8 cellular contexts compared by ENCODE assay signal in genomic region chr12:63668028-63668799, GRCh38. TPM values are rescaled to one million over a fixed set of nuclear protein-coding genes. Genes with fewer than 3 reads are reported as not detected.
A peak's percentile ranks its signal among the peaks of the same experiment; 100 is the strongest.
DNase-seq lines count a peak whose midpoint lies in the region; TF ChIP-seq lines count a peak whose summit lies in the region.

Gene DPY19L2 (minus strand): TSS chr12:63668493. CDS start chr12:63668393, 100 bp downstream.

- H3K4me1 ChIP-seq in ectodermal cell (ENCODE audit: control insufficient read depth, insufficient read depth, low read length), result no peaks in the 10 kb centered on the region

- H3K9me3 ChIP-seq in ectodermal cell (ENCODE audit: control insufficient read depth, low read length), result no peaks in the 10 kb centered on the region

- H3K27ac ChIP-seq in ectodermal cell (ENCODE audit: insufficient read depth, low read depth, low read length, poor library complexity, severe bottlenecking), result no peak within 1 kb of the TSS

- no peak for TF ChIP-seq POLR2A in lower leg skin (IDR thresholded peaks at IDR 0.05)

- H3K4me3 ChIP-seq in ectodermal cell (ENCODE audit: insufficient read depth, low read depth, low read length) (peak within 1 kb of the TSS; percentile 78), lower leg skin (ENCODE audit: low read depth, poor library complexity, severe bottlenecking) (peak within 1 kb of the TSS; percentile 37)

- DNase-seq in DMS153 (lab: John Stamatoyannopoulos, UW) (peak; percentile 39), HCEC 1CT (peak; percentile 49), NCI-H1930 (lab: John Stamatoyannopoulos, UW) (peak; percentile 75 to 77), lower leg skin (ENCODE audit: low spot score in 2 of 2) (peak; percentile 41 to 86), GM19238 (ENCODE audit: insufficient read length, low spot score) (no peak)
- peak; percentile 15 for DNase-seq in activated CD4-positive, alpha-beta T cell treated with anti-CD3 and anti-CD28 coated beads, Interleukin-2, amount 50 U/mL, for 1 hour
- peak; percentile 48 to 53 for DNase-seq in stimulated activated CD4-positive, alpha-beta T cell treated with anti-CD3 and anti-CD28 coated beads, Interleukin-4, amount 100 ng/mL, for 4 hours

- 0% methylated on average over 56 of the region's 56 CpGs for WGBS in ectodermal cell, 2 experiments
- WGBS in lower leg skin, 2 donors, result 1% methylated on average over 43 to 45 of the region's 56 CpGs

- TF ChIP-seq CTCF in lower leg skin (IDR thresholded peaks at IDR 0.05), result no peak

- peaks cover 33% of the 10 kb centered on the region for H3K27me3 ChIP-seq in ectodermal cell (ENCODE audit: control insufficient read depth, insufficient read depth, low read length, poor library complexity, severe bottlenecking)

- intact Hi-C loops in lower leg skin (cut with DNase I; ENCODE audit: low total_unique reads), result no loop called here

- H3K36me3 ChIP-seq in ectodermal cell (ENCODE audit: control insufficient read depth, insufficient read depth, low read length), result no peaks in the 10 kb centered on the region

RNA-seq across cellular contexts. Expression of gene DPY19L2, which starts in this region (rescaled TPM):
- 6.9 TPM for polyA plus RNA-seq in ectodermal cell (2013, experiment 1 of 4)
- polyA plus RNA-seq in ectodermal cell (2013, experiment 2 of 4), result 6.8 TPM
- 4.4 TPM for polyA plus RNA-seq in ectodermal cell (2013, experiment 3 of 4)
- polyA plus RNA-seq in ectodermal cell (2013, experiment 4 of 4), result 5.6 TPM
- 1 to 10 TPM in 3 of 4 donors, under 1 TPM in 1; 0.95 to 7.6 (median 3.1) TPM for total RNA-seq in lower leg skin
